ENCODE assay signal across 11 cellular contexts in genomic region chr17:48262982-48263586, GRCh38.
DNase-seq lines count a peak whose midpoint lies in the region; TF ChIP-seq lines count a peak whose summit lies in the region.
"Had no signal": no experiment of that assay in that cellular context is flagged by ENCODE, and none has a peak within 500 bp of the region (broad histone marks: within the 10 kb centered on the region; RNA-seq: fewer than 3 reads in every experiment).

No MANE protein-coding gene starts in this region.

- H3K4me3 Mint-ChIP-seq in endodermal cell (no peak overlapping the region), type B pancreatic cell (peak overlapping the region; percentile 56)

- peak; percentile 45 for TF ChIP-seq CTCF in cardiac muscle cell (IDR thresholded peaks at IDR 0.05; ENCODE audit: low read depth, low read length)
- TF ChIP-seq CTCF in endodermal cell (conservative IDR thresholded peaks at IDR 0.05): peak; percentile 62
- TF ChIP-seq CTCF in type B pancreatic cell (conservative IDR thresholded peaks at IDR 0.05): peak; percentile 66
- TF ChIP-seq CTCF in vagina (IDR thresholded peaks at IDR 0.05): no peak

- intact Hi-C loops in cardiac septum (cut with DNase I) (loop anchor here (5.0 kb wide), 2 partner anchors 44 to 359 kb away; no protein-coding TSS in a partner anchor), vagina (cut with DNase I) (no loop called here)

- H3K27me3 Mint-ChIP-seq in endodermal cell (ENCODE audit: insufficient read depth) (peaks cover 1% of the 10 kb centered on the region), type B pancreatic cell (peaks cover 4% of the 10 kb centered on the region)

- H3K27ac ChIP-seq in cardiac muscle cell (no peak overlapping the region), endodermal cell (ENCODE audit: low read depth, low read length) (no peak overlapping the region), vagina (no peak overlapping the region)

- TF ChIP-seq POLR2A in vagina (IDR thresholded peaks at IDR 0.05): no peak

- 80 to 92% methylated on average over 1 of the region's 1 CpG for WGBS in endodermal cell (ENCODE audit: insufficient coverage in 1 of 2, insufficient read length in 1 of 2), 2 experiments

- H3K36me3 ChIP-seq in cardiac muscle cell (no peaks in the 10 kb centered on the region), endodermal cell (ENCODE audit: control insufficient read depth, insufficient read depth, low read length) (no peaks in the 10 kb centered on the region), vagina (no peaks in the 10 kb centered on the region)

- DNase-seq in cardiac muscle cell (ENCODE audit: low read depth in 1 of 2, low spot score in 1 of 2): peak; percentile 14 to 21
- no peak for DNase-seq in cardiac septum (ENCODE audit: low spot score)
- DNase-seq in NCI-H345 treated with DMSO at 0.1 percent for 48 hours (lab: John Stamatoyannopoulos, UW; ENCODE audit: unreplicated experiment): peak; percentile 11
- DNase-seq in endodermal cell: no peak
- DNase-seq in type B pancreatic cell (ENCODE audit: extremely low spot score, unreplicated experiment): no peak
- no peak for DNase-seq in COLO668 (lab: John Stamatoyannopoulos, UW; ENCODE audit: unreplicated experiment)
- DNase-seq in activated CD4-positive, alpha-beta T cell treated with anti-CD3 and anti-CD28 coated beads for 1 hour: no peak
- no peak for DNase-seq in vagina (ENCODE audit: extremely low spot score in 2 of 2)
- DNase-seq: amniotic stem cell, Right ventricle myocardium superior had no signal

- no peak overlapping the region for H3K27ac Mint-ChIP-seq in endodermal cell
- peak overlapping the region; percentile 78 for H3K27ac Mint-ChIP-seq in type B pancreatic cell

- H3K9me3 ChIP-seq in cardiac muscle cell (ENCODE audit: low read depth) (no peaks in the 10 kb centered on the region), endodermal cell (ENCODE audit: control insufficient read depth, low read length) (no peaks in the 10 kb centered on the region), vagina (no peaks in the 10 kb centered on the region)

- no peaks in the 10 kb centered on the region for H3K9me3 Mint-ChIP-seq in endodermal cell
- no peaks in the 10 kb centered on the region for H3K9me3 Mint-ChIP-seq in type B pancreatic cell

- H3K4me1 ChIP-seq in cardiac muscle cell (ENCODE audit: low read depth) (no peaks in the 10 kb centered on the region), endodermal cell (ENCODE audit: control insufficient read depth, insufficient read depth, low read length) (peaks cover 8% of the 10 kb centered on the region), vagina (no peaks in the 10 kb centered on the region)

- peaks cover 16% of the 10 kb centered on the region for H3K4me1 Mint-ChIP-seq in endodermal cell
- H3K4me1 Mint-ChIP-seq in type B pancreatic cell (ENCODE audit: unreplicated experiment): peaks cover 47% of the 10 kb centered on the region

- H3K36me3 Mint-ChIP-seq in endodermal cell (ENCODE audit: low read depth) (no peaks in the 10 kb centered on the region), type B pancreatic cell (no peaks in the 10 kb centered on the region)

- no peak overlapping the region for H3K9ac ChIP-seq in endodermal cell (ENCODE audit: extremely low read depth, low read length, poor library complexity, severe bottlenecking)

- H3K27me3 ChIP-seq in cardiac muscle cell (peaks cover 9% of the 10 kb centered on the region), endodermal cell (ENCODE audit: control insufficient read depth, insufficient read depth, low read length, poor library complexity, severe bottlenecking) (no peaks in the 10 kb centered on the region), vagina (no peaks in the 10 kb centered on the region)

- H3K4me3 ChIP-seq in cardiac muscle cell (no peak overlapping the region), endodermal cell (ENCODE audit: low read length) (no peak overlapping the region), vagina (no peak overlapping the region)
- H3K4me3 ChIP-seq: lung had no signal

Comparison
In these comparisons a context has a peak if more than half of its experiments do, and no peak if none do; other contexts are left out.
1. DNase-seq: peak in cardiac muscle cell (2 of 2) and NCI-H345 treated with DMSO at 0.1 percent for 48 hours (single experiment); none in cardiac septum (single experiment), endodermal cell (single experiment), type B pancreatic cell (single experiment), COLO668 (single experiment), activated CD4-positive, alpha-beta T cell treated with anti-CD3 and anti-CD28 coated beads for 1 hour (single experiment) and vagina (0 of 2).
2. CTCF ChIP-seq: peak in cardiac muscle cell (single experiment), endodermal cell (single experiment) and type B pancreatic cell (single experiment); none in vagina (0 of 3).